Comparison of ENCODE assay signal across 9 cellular contexts in the genomic region with DNA sequence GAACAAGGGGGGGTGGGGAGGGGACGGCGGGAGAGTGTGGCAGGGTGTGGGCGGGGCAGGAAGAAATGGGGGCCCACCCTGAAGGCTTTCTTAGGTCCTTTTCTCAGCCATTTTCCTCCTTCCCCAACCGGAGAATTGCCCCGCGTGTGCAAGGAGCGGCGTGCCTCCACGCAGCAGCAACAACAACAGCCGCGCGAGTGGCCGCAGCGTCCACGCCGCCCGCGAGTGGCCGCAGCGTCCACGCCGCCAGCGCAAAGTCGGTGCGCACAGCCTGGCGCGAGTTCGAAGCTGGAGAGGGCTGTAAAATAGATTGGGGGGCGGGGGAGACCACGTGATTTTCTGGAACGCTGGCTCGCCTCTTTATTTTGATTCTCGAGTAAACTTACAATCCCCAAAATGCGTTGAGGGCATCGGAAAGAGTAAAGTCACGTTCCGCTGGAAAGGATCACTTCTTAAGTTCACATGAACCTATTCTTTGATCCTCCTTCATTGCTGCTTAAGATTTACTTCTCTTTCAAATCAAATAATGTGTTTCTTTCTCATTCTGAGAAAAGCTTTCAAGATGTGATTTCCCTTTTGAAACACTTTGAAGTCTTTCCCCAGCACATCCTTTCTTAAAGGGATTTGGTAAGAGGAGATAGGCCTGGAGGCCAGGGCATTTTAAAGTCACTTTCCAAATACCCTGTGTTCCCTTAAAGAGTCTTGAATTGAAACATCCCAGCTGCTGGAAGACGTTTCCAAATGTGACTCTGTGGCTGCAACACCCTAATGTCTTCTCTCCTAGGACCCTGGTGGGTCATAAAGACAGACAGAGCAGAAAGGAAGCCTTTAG.
DNase-seq lines count a peak whose midpoint lies in the region; FAIRE-seq and TF ChIP-seq lines count a peak whose summit lies in the region.
"Had no signal": no experiment of that assay in that cellular context is flagged by ENCODE, and none has a peak within 500 bp of the region (broad histone marks: within the 10 kb centered on the region; RNA-seq: fewer than 3 reads in every experiment).

No MANE protein-coding gene starts in this region.

- intact Hi-C loops in lower leg skin (cut with DNase I; ENCODE audit: low total_unique reads), result no loop called here

- H3K4me3 Mint-ChIP-seq in astrocyte (ENCODE audit: unreplicated experiment), result no peak overlapping the region

- no peaks in the 10 kb centered on the region for H3K36me3 ChIP-seq in BLaER1
- H3K36me3 ChIP-seq in astrocyte (ENCODE audit: insufficient read depth, low read length), result no peaks in the 10 kb centered on the region

- peaks cover 18% of the 10 kb centered on the region for H3K4me1 Mint-ChIP-seq in astrocyte (ENCODE audit: low read depth, unreplicated experiment)

- H3K27ac Mint-ChIP-seq in astrocyte (ENCODE audit: unreplicated experiment), result no peak overlapping the region

- no peak for FAIRE-seq in astrocyte (lab: Jason Lieb, UNC)

- TF ChIP-seq POLR2A in lower leg skin (IDR thresholded peaks at IDR 0.05), result no peak

- peak overlapping the region; percentile 79 for H3K4me2 ChIP-seq in BLaER1
- peak overlapping the region; percentile 81 for H3K4me2 ChIP-seq in astrocyte (ENCODE audit: low read length)

- TF ChIP-seq CTCF in astrocyte (IDR thresholded peaks at IDR 0.05; ENCODE audit: insufficient read depth, low read depth, low read length), result no peak
- no peak for TF ChIP-seq CTCF in lower leg skin (IDR thresholded peaks at IDR 0.05)

- H4K20me1 ChIP-seq in BLaER1 (no peaks in the 10 kb centered on the region), astrocyte (ENCODE audit: insufficient read depth, low read length) (no peaks in the 10 kb centered on the region)

- no peak overlapping the region; the same call in 1 of the 2 replicates for H3K9ac ChIP-seq in BLaER1
- H3K9ac ChIP-seq in astrocyte (ENCODE audit: low read length), result peak overlapping the region; percentile 49

- no peaks in the 10 kb centered on the region for H3K27me3 Mint-ChIP-seq in astrocyte (ENCODE audit: low read depth, unreplicated experiment)
- H3K27me3 Mint-ChIP-seq: brain had no signal

- DNase-seq in M059J (ENCODE audit: low read depth) (peak; percentile 44), astrocyte (ENCODE audit: low read depth) (no peak), lower leg skin (ENCODE audit: low spot score in 2 of 2) (peak; percentile 33 to 82), NCI-H187 (lab: John Stamatoyannopoulos, UW) (no peak), SW 1271 (lab: John Stamatoyannopoulos, UW) (no peak), NCI-H2171 (lab: John Stamatoyannopoulos, UW) (no peak)
- peak; percentile 73 for DNase-seq in stimulated activated CD8-positive, alpha-beta memory T cell treated with anti-CD3 and anti-CD28 coated beads, Interleukin-4, amount 100 ng/mL, for 48 hours

- H3K27ac ChIP-seq in BLaER1, result no peak overlapping the region
- no peak overlapping the region for H3K27ac ChIP-seq in astrocyte (ENCODE audit: low read depth, low read length)

- no peaks in the 10 kb centered on the region for H3K36me3 Mint-ChIP-seq in astrocyte (ENCODE audit: low read depth, unreplicated experiment)
- H3K36me3 Mint-ChIP-seq: brain had no signal

- peak overlapping the region; percentile 46 for H3K4me3 ChIP-seq in BLaER1
- peak overlapping the region; percentile 52 for H3K4me3 ChIP-seq in astrocyte (ENCODE audit: insufficient read depth, low read depth, low read length)
- peak overlapping the region; percentile 26 for H3K4me3 ChIP-seq in lower leg skin (ENCODE audit: low read depth, poor library complexity, severe bottlenecking)

- H3K9me3 Mint-ChIP-seq in astrocyte (ENCODE audit: unreplicated experiment), result no peaks in the 10 kb centered on the region
- H3K9me3 Mint-ChIP-seq: brain had no signal

- no peaks in the 10 kb centered on the region for H3K79me2 ChIP-seq in astrocyte (ENCODE audit: insufficient read depth, low read length)

- H3K27me3 ChIP-seq in BLaER1 (peaks cover 10% of the 10 kb centered on the region; the same call in 1 of the 2 replicates), astrocyte (ENCODE audit: insufficient read depth, low read length) (no peaks in the 10 kb centered on the region)

- H3K4me1 ChIP-seq in BLaER1 (peaks cover 33% of the 10 kb centered on the region), astrocyte (ENCODE audit: insufficient read depth, low read length) (peaks cover 14% of the 10 kb centered on the region)

- H3K9me3 ChIP-seq in BLaER1 (no peaks in the 10 kb centered on the region), astrocyte (ENCODE audit: insufficient read depth, low read depth, low read length) (no peaks in the 10 kb centered on the region)

- H2AFZ ChIP-seq in astrocyte (ENCODE audit: low read depth, low read length), result peak overlapping the region; percentile 61

- 2% methylated on average over 38 of the region's 38 CpGs for WGBS in lower leg skin, 2 donors

Comparison
In these comparisons a context has a peak if more than half of its experiments do, and no peak if none do; other contexts are left out.
1. DNase-seq: peak in M059J (single experiment), lower leg skin (2 of 2) and stimulated activated CD8-positive, alpha-beta memory T cell treated with anti-CD3 and anti-CD28 coated beads, Interleukin-4, amount 100 ng/mL, for 48 hours (single experiment); none in astrocyte (single experiment), NCI-H187 (0 of 2), SW 1271 (0 of 2) and NCI-H2171 (single experiment).
2. Peak in every context shown above with its lines, with median percentiles within 50 percentile points of each other: H3K4me3 ChIP-seq.